14 cellular contexts compared by ENCODE assay signal in the genomic region with DNA sequence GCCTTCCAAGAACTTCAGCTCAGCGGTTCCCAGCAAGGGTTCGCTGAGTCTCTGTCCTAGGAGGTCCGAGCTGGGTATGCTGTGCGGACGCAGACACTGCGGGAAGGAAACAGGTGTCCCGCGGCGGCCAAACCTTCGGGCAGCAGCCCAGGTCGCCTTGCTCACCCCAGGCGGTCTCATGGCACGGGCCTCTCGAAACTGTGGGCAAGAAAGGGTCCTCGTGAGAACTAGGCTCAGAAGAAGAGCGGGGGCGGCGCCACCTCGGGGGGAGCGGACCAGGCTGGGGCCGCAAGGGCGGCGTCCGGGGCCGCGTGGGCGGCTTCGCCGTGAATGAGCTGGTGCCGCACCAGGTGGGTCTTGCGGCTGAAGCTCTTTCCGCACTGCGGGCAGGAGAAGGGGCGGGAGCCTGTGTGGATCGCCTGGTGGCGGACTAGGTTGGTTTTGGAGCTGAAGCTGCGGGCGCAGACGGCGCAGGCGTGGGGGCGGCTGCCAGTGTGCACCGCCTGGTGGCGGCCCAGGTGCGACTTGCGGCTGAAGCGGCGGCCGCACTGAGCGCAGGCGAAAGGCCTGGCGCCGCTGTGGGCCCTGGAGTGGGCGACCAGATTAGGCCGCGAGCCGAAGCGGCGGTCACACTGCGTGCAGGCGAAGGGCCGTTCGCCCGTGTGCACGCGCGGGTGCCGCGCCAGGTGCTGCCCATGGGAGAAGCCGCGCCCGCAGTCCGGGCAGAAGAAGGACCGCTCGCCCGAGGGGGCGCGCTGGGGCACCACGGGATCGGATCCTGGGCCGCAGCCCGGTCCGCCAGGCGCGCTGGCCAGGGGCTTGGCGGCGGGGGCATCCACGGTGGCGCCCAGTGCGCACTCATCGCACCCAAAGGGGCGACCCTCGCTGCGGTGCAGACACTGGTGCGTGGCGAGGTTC. TPM values are rescaled to one million over a fixed set of nuclear protein-coding genes. Genes with fewer than 3 reads are reported as not detected.
DNase-seq lines count a peak whose midpoint lies in the region; ATAC-seq, FAIRE-seq and TF ChIP-seq lines count a peak whose summit lies in the region.
"Had no signal": no experiment of that assay in that cellular context is flagged by ENCODE, and none has a peak within 500 bp of the region (broad histone marks: within the 10 kb centered on the region; RNA-seq: fewer than 3 reads in every experiment).

No MANE protein-coding gene starts in this region.

- no peaks in the 10 kb centered on the region for H3K4me1 Mint-ChIP-seq in stimulated activated effector memory CD8-positive, alpha-beta T cell treated with anti-CD3 and anti-CD28 coated beads, Interleukin-12 subunit alpha, Interleukin-12 subunit beta, amount 100 ng/mL, for 72 hours
- H3K4me1 Mint-ChIP-seq: activated naive CD8-positive, alpha-beta T cell treated with anti-CD3 and anti-CD28 coated beads for 36 hours had no signal

- in situ Hi-C loops in G401 (cut with HindIII; ENCODE audit: low sequenced_read_pairs), result no loop called here

- WGBS in neuronal stem cell (ENCODE audit: extremely low coverage in 2 of 2, insufficient read length in 2 of 2, insufficient replicate concordance in 1 of 2), 2 donors, result no CpG with 5 or more reads among the region's 96 CpGs

- H3K79me1 ChIP-seq in neuronal stem cell (ENCODE audit: low read depth, low read length), result no peaks in the 10 kb centered on the region

- H3K4ac ChIP-seq in neuronal stem cell (ENCODE audit: low read length), result no peak overlapping the region

- H3K27ac ChIP-seq in left ventricle myocardium inferior (replicated peaks) (no peak overlapping the region), neuronal stem cell (replicated peaks; ENCODE audit: low read length) (no peak overlapping the region)

- peak overlapping the region; percentile 77 for H3K18ac ChIP-seq in neuronal stem cell (ENCODE audit: low read length)

- peaks cover 17% of the 10 kb centered on the region for H3K4me1 ChIP-seq in left ventricle myocardium inferior
- H3K4me1 ChIP-seq in neuronal stem cell (ENCODE audit: control insufficient read depth in 2 of 2, insufficient read depth in 1 of 2, low read depth in 1 of 2, low read length in 2 of 2), result peaks cover 0 to 12% of the 10 kb centered on the region in 2 donors

- DNase-seq in G401 (ENCODE audit: low spot score) (peak; percentile 67), SW480 (ENCODE audit: low spot score) (peak; percentile 71), left ventricle myocardium inferior (no peak), neuronal stem cell (ENCODE audit: low spot score) (no peak), SIG-M5 (lab: John Stamatoyannopoulos, UW) (no peak), GM19239 (ENCODE audit: insufficient read length, low spot score) (no peak)
- DNase-seq in stimulated activated effector memory CD8-positive, alpha-beta T cell treated with anti-CD3 and anti-CD28 coated beads, Interleukin-12 subunit alpha, Interleukin-12 subunit beta, amount 100 ng/mL, for 72 hours (ENCODE audit: low spot score in 2 of 2), result no peak
- DNase-seq: activated naive CD8-positive, alpha-beta T cell treated with anti-CD3 and anti-CD28 coated beads for 36 hours; DMS53; NCI-H2107; stimulated activated CD4-positive, alpha-beta T cell treated with anti-CD3 and anti-CD28 coated beads, Interleukin-2, amount 100 ng/mL, for 48 hours had no signal

- H3K27me3 ChIP-seq in left ventricle myocardium inferior (ENCODE audit: low read depth) (peaks cover 44% of the 10 kb centered on the region), neuronal stem cell (ENCODE audit: control insufficient read depth in 3 of 3, insufficient read depth in 3 of 3, low read depth in 1 of 3, low read length in 3 of 3) (peaks cover 31 to 61% (median 51%) of the 10 kb centered on the region in 3 experiments)

- intact Hi-C loops in left ventricle myocardium inferior (cut with micrococcal nuclease), result no loop called here

- H2AFZ ChIP-seq in neuronal stem cell (ENCODE audit: low read length), result no peak overlapping the region

- H2BK5ac ChIP-seq in neuronal stem cell (ENCODE audit: low read length), result peak overlapping the region; percentile 26

- TF ChIP-seq CTCF in left ventricle myocardium inferior (IDR thresholded peaks at IDR 0.05; ENCODE audit: borderline replicate concordance), result peak; percentile 55

- no peak overlapping the region for H4K8ac ChIP-seq in neuronal stem cell (ENCODE audit: low read depth, low read length)

- ATAC-seq in HG03045 (IDR thresholded peaks at IDR 0.05; ENCODE audit: unreplicated experiment), result no peak
- ATAC-seq in stimulated activated effector memory CD8-positive, alpha-beta T cell treated with anti-CD3 and anti-CD28 coated beads, Interleukin-12 subunit alpha, Interleukin-12 subunit beta, amount 100 ng/mL, for 72 hours, result no peak
- ATAC-seq: activated CD4-positive, CD25-positive, alpha-beta regulatory T cell treated with anti-CD3 and anti-CD28 coated beads, Interleukin-2, amount 50 U/mL, for 24 hours had no signal

- H3K4me3 Mint-ChIP-seq in stimulated activated effector memory CD8-positive, alpha-beta T cell treated with anti-CD3 and anti-CD28 coated beads, Interleukin-12 subunit alpha, Interleukin-12 subunit beta, amount 100 ng/mL, for 72 hours, result no peak overlapping the region
- H3K4me3 Mint-ChIP-seq: activated naive CD8-positive, alpha-beta T cell treated with anti-CD3 and anti-CD28 coated beads for 36 hours had no signal

- peak overlapping the region; percentile 39 for H3K9ac ChIP-seq in neuronal stem cell (ENCODE audit: low read depth, low read length, poor library complexity)

- no peak overlapping the region for H3K27ac Mint-ChIP-seq in stimulated activated effector memory CD8-positive, alpha-beta T cell treated with anti-CD3 and anti-CD28 coated beads, Interleukin-12 subunit alpha, Interleukin-12 subunit beta, amount 100 ng/mL, for 72 hours
- H3K27ac Mint-ChIP-seq: activated naive CD8-positive, alpha-beta T cell treated with anti-CD3 and anti-CD28 coated beads for 36 hours had no signal

- no peak overlapping the region for H2BK12ac ChIP-seq in neuronal stem cell (ENCODE audit: low read length)

- peak overlapping the region; percentile 75 for H3K4me2 ChIP-seq in neuronal stem cell (ENCODE audit: insufficient read depth, low read length, poor library complexity, severe bottlenecking)

- no peak for FAIRE-seq in GM19239 (lab: Jason Lieb, UNC)
- FAIRE-seq: colon had no signal

- H3K36me3 ChIP-seq in left ventricle myocardium inferior (peaks cover 8% of the 10 kb centered on the region), neuronal stem cell (replicated peaks in 1 of 2; ENCODE audit: control insufficient read depth in 2 of 2, insufficient read depth in 2 of 2, low read length in 2 of 2) (peaks cover 2 to 15% of the 10 kb centered on the region in 2 donors)

- H3K23ac ChIP-seq in neuronal stem cell (ENCODE audit: low read depth, low read length, poor library complexity), result peak overlapping the region; percentile 86

- H3K4me3 ChIP-seq in left ventricle myocardium inferior, result peak overlapping the region; percentile 54
- peak overlapping the region in 1 of 2 donors; percentile 70 for H3K4me3 ChIP-seq in neuronal stem cell (ENCODE audit: low read length in 2 of 2)

- peak overlapping the region; percentile 24 for H2BK15ac ChIP-seq in neuronal stem cell (ENCODE audit: low read length)

- H3K9me3 Mint-ChIP-seq in stimulated activated effector memory CD8-positive, alpha-beta T cell treated with anti-CD3 and anti-CD28 coated beads, Interleukin-12 subunit alpha, Interleukin-12 subunit beta, amount 100 ng/mL, for 72 hours, result no peaks in the 10 kb centered on the region
- H3K9me3 Mint-ChIP-seq: activated naive CD8-positive, alpha-beta T cell treated with anti-CD3 and anti-CD28 coated beads for 36 hours had no signal

- H3K9me3 ChIP-seq in left ventricle myocardium inferior (replicated peaks), result no peaks in the 10 kb centered on the region
- H3K9me3 ChIP-seq in neuronal stem cell (replicated peaks in 1 of 2; ENCODE audit: control insufficient read depth in 2 of 2, insufficient read depth in 1 of 2, low read depth in 1 of 2, low read length in 2 of 2), result peaks cover 0 to 8% of the 10 kb centered on the region in 2 donors

- no peak overlapping the region for H2BK120ac ChIP-seq in neuronal stem cell (ENCODE audit: low read depth, low read length)

- peak overlapping the region; percentile 11 for H3K14ac ChIP-seq in neuronal stem cell (ENCODE audit: low read length)

- peaks cover 4% of the 10 kb centered on the region for H3K36me3 Mint-ChIP-seq in stimulated activated effector memory CD8-positive, alpha-beta T cell treated with anti-CD3 and anti-CD28 coated beads, Interleukin-12 subunit alpha, Interleukin-12 subunit beta, amount 100 ng/mL, for 72 hours
- H3K36me3 Mint-ChIP-seq: activated naive CD8-positive, alpha-beta T cell treated with anti-CD3 and anti-CD28 coated beads for 36 hours had no signal

- no peak overlapping the region for H4K91ac ChIP-seq in neuronal stem cell (ENCODE audit: low read depth, low read length, poor library complexity)

- H2AK5ac ChIP-seq in neuronal stem cell (ENCODE audit: low read depth, low read length), result peak overlapping the region; percentile 54

RNA-seq across cellular contexts. Expression of a gene that starts 8.6 kb away (rescaled TPM):
- total RNA-seq in G401 (2014; rRNA removed; shearing (Covaris generic)), result 7.9 and 9.8 TPM in 2 replicates
- 5.2 TPM for total RNA-seq in left ventricle myocardium inferior
- 6.2 TPM for polyA plus RNA-seq in neuronal stem cell (2013, experiment 1 of 2)
- 6.1 TPM for polyA plus RNA-seq in neuronal stem cell (2013, experiment 2 of 2)

Comparison
In these comparisons a context has a peak if more than half of its experiments do, and no peak if none do; other contexts are left out.
1. DNase-seq: peak in G401 (single experiment) and SW480 (single experiment); none in left ventricle myocardium inferior (single experiment), neuronal stem cell (single experiment), SIG-M5 (single experiment), stimulated activated effector memory CD8-positive, alpha-beta T cell treated with anti-CD3 and anti-CD28 coated beads, Interleukin-12 subunit alpha, Interleukin-12 subunit beta, amount 100 ng/mL, for 72 hours (0 of 2) and GM19239 (single experiment).